Comparison of ENCODE assay signal across 8 cellular contexts in the genomic region with DNA sequence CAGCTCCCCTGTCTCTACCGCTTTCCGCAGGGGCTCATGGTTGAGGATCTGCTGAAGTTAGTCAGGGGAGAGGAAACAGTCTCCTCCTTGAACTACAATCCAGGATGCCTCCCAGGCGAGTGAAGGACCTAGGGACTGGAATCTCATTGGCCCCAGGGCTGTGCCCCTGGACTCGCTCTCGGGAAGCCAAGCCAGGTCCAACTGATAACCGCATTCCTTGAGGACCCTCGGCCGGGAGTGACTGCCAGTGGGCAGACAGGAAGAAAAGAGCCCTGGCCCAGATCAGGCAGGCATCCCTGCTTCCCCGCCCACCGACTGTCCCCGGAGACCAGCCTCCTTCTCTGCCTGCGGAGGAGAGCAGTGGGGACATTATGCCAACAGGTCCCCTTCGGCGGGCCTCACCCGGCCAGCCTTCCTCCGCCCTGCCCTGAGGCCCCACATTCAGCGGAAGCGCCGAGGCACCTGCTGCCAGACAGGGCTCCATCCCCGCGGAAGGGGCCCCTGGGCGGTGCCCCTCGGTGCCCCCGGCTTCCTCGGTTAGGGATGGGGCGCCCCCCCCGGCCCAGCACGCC. TPM values are rescaled to one million over a fixed set of nuclear protein-coding genes. Genes with fewer than 3 reads are reported as not detected.
DNase-seq lines count a peak whose midpoint lies in the region; ATAC-seq and TF ChIP-seq lines count a peak whose summit lies in the region.

No MANE protein-coding gene starts in this region.

- peak overlapping the region; percentile 71 to 87 (median 76) for H3K4me3 Mint-ChIP-seq in naive thymus-derived CD8-positive, alpha-beta T cell

- no peaks in the 10 kb centered on the region for H3K9me3 Mint-ChIP-seq in naive thymus-derived CD8-positive, alpha-beta T cell

- WGBS in aorta, 2 donors = 6 to 7% methylated on average over 20 to 28 of the region's 28 CpGs

- intact Hi-C loops in colonic mucosa (cut with DNase I) (no loop called here), aorta (cut with DNase I) (no loop called here)

- H3K4me2 ChIP-seq in DND-41 (ENCODE audit: insufficient read depth, low read length) = peak overlapping the region; percentile 90

- no peaks in the 10 kb centered on the region for H3K36me3 Mint-ChIP-seq in naive thymus-derived CD8-positive, alpha-beta T cell

- H4K20me1 ChIP-seq in DND-41 (ENCODE audit: insufficient read depth, low read length) = peaks cover 13% of the 10 kb centered on the region; the same call in 1 of the 2 replicates

- H3K27me3 Mint-ChIP-seq in naive thymus-derived CD8-positive, alpha-beta T cell = no peaks in the 10 kb centered on the region

- no peaks in the 10 kb centered on the region for H3K9me3 ChIP-seq in DND-41 (ENCODE audit: insufficient read depth, low read length, severe bottlenecking)
- no peaks in the 10 kb centered on the region for H3K9me3 ChIP-seq in colonic mucosa
- no peaks in the 10 kb centered on the region for H3K9me3 ChIP-seq in aorta (ENCODE audit: control insufficient read depth, low read length)

- H3K4me1 Mint-ChIP-seq in naive thymus-derived CD8-positive, alpha-beta T cell = peaks cover 15 to 24% (median 19%) of the 10 kb centered on the region in 4 donors

- H3K27ac ChIP-seq in DND-41 (ENCODE audit: low read length) (no peak overlapping the region), colonic mucosa (peak overlapping the region; percentile 71), aorta (ENCODE audit: low read depth in 1 of 2, low read length in 2 of 2) (no peak overlapping the region)

- H3K36me3 ChIP-seq in DND-41 (ENCODE audit: insufficient read depth, low read length) = no peaks in the 10 kb centered on the region
- no peaks in the 10 kb centered on the region for H3K36me3 ChIP-seq in colonic mucosa
- no peaks in the 10 kb centered on the region for H3K36me3 ChIP-seq in aorta (ENCODE audit: control insufficient read depth in 1 of 2, insufficient read depth in 2 of 2, low read length in 1 of 2)

- H3K4me1 ChIP-seq in DND-41 (ENCODE audit: insufficient read depth, low read length) (peaks cover 25% of the 10 kb centered on the region), colonic mucosa (peaks cover 9% of the 10 kb centered on the region), aorta (ENCODE audit: control insufficient read depth in 1 of 2, insufficient read depth in 2 of 2, low read length in 2 of 2) (no peaks in the 10 kb centered on the region)

- H3K27ac Mint-ChIP-seq in naive thymus-derived CD8-positive, alpha-beta T cell = peak overlapping the region in 3 of 10 donors; percentile 41 to 77 (median 72)

- ATAC-seq in DND-41 (ENCODE audit: insufficient read depth, low read depth) (peak; percentile 29; the same call in 2 of the 3 replicates), aorta (ENCODE audit: low FRiP score) (no peak), GM19467 (IDR thresholded peaks at IDR 0.05; ENCODE audit: unreplicated experiment) (no peak), GM19452 (IDR thresholded peaks at IDR 0.05; ENCODE audit: unreplicated experiment) (no peak)
- ATAC-seq in naive thymus-derived CD8-positive, alpha-beta T cell = peak; percentile 37 to 45

- peak; percentile 12 for DNase-seq in DND-41
- peak; percentile 27 for DNase-seq in NCI-H2171 treated with DMSO at 0.1 percent for 48 hours (lab: John Stamatoyannopoulos, UW)
- peak; percentile 50 for DNase-seq in colonic mucosa
- DNase-seq in naive thymus-derived CD8-positive, alpha-beta T cell = peak in 5 of 10 donors; percentile 11 to 30 (median 19)
- DNase-seq in aorta = peak in 1 of 2 donors; percentile 54
- DNase-seq in HCEC 1CT = no peak

- peak overlapping the region; percentile 74 for H2AFZ ChIP-seq in DND-41 (ENCODE audit: low read depth, low read length)

- H3K4me3 ChIP-seq in DND-41 (ENCODE audit: low read depth in 1 of 2, low read length in 2 of 2) = peak overlapping the region; percentile 34 to 70; a peak in 3 of 4 replicates
- H3K4me3 ChIP-seq in colonic mucosa = peak overlapping the region; percentile 79
- peak overlapping the region; percentile 67 to 92 for H3K4me3 ChIP-seq in aorta (ENCODE audit: low read length in 2 of 2)

- POLR2A ChIA-PET in naive thymus-derived CD8-positive, alpha-beta T cell (lab: Charles Lee) = interaction anchor here (1.5 to 2.3 kb wide), 2 partner anchors 44 to 110 kb away, joined by 5 to 9 read pairs; a partner anchor contains a TSS

- H3K9ac ChIP-seq in DND-41 (ENCODE audit: low read depth, low read length) = peak overlapping the region; percentile 67
- peak overlapping the region; percentile 85 to 86 for H3K9ac ChIP-seq in colonic mucosa (ENCODE audit: low read depth in 2 of 2, low read length in 2 of 2)

- H3K27me3 ChIP-seq in DND-41 (ENCODE audit: insufficient read depth, low read length, poor library complexity) = peaks cover 24% of the 10 kb centered on the region
- no peaks in the 10 kb centered on the region for H3K27me3 ChIP-seq in colonic mucosa
- H3K27me3 ChIP-seq in aorta (ENCODE audit: control insufficient read depth in 1 of 2, insufficient read depth in 2 of 2, low read length in 1 of 2) = no peaks in the 10 kb centered on the region

- TF ChIP-seq CTCF in DND-41 (IDR thresholded peaks at IDR 0.05; ENCODE audit: borderline replicate concordance, extremely low read depth, low read length, poor library complexity, severe bottlenecking) (no peak), colonic mucosa (IDR thresholded peaks at IDR 0.05) (no peak)

- no peaks in the 10 kb centered on the region for H3K79me2 ChIP-seq in DND-41 (ENCODE audit: insufficient read depth, low read length)

RNA-seq across cellular contexts. Expression of a gene that starts 0.8 kb away (rescaled TPM):
- total RNA-seq in colonic mucosa (10 to 100 TPM; 43.2 to 49.4 TPM), aorta (1 to 10 TPM; 2.4 to 4.8 TPM)
- total RNA-seq in naive thymus-derived CD8-positive, alpha-beta T cell = 1 to 10 TPM; 7.4 to 8.9 TPM
- 1 to 10 TPM; 1.8 to 3.1 (median 2.1) TPM for polyA plus RNA-seq in naive thymus-derived CD8-positive, alpha-beta T cell
- 10 to 100 TPM in 1 of 2 donors, 1 to 10 TPM in 1; 3.9 to 14.1 TPM for polyA plus RNA-seq in aorta

Comparison
In these comparisons a context has a peak if more than half of its experiments do, and no peak if none do; other contexts are left out.
1. ATAC-seq: peak in DND-41 (single experiment) and naive thymus-derived CD8-positive, alpha-beta T cell (2 of 2); none in aorta (single experiment), GM19467 (single experiment) and GM19452 (single experiment).
2. RNA of a gene that starts 0.8 kb away (total RNA-seq): 43.2 to 49.4 TPM in colonic mucosa; 7.4 to 8.9 TPM in naive thymus-derived CD8-positive, alpha-beta T cell and 2.4 to 4.8 TPM in aorta; every median in the first group is over 4 times any median in the second.
3. Peak in every context shown above with its lines, with median percentiles within 50 percentile points of each other: H3K4me3 ChIP-seq.